In genomic region chr3:71728632-71729342, GRCh38 we compare ENCODE assay signal across 13 cellular contexts. TPM values are rescaled to one million over a fixed set of nuclear protein-coding genes. Genes with fewer than 3 reads are reported as not detected.
DNase-seq lines count a peak whose midpoint lies in the region; ATAC-seq and TF ChIP-seq lines count a peak whose summit lies in the region.
"Had no signal": no experiment of that assay in that cellular context is flagged by ENCODE, and none has a peak within 500 bp of the region (broad histone marks: within the 10 kb centered on the region; RNA-seq: fewer than 3 reads in every experiment).

No MANE protein-coding gene starts in this region.

- H3K9me3 Mint-ChIP-seq in CD8-positive, alpha-beta T cell = no peaks in the 10 kb centered on the region
- H3K9me3 Mint-ChIP-seq in GM23338 = no peaks in the 10 kb centered on the region; the same call in 2 of the 3 replicates
- no peaks in the 10 kb centered on the region for H3K9me3 Mint-ChIP-seq in natural killer cell treated with Interleukin-12 subunit alpha and Interleukin-12 subunit beta and Interleukin-15 and Interleukin-18, amount 100 ng/mL, for 72 hours
- H3K9me3 Mint-ChIP-seq: activated naive CD4-positive, alpha-beta T cell treated with anti-CD3 and anti-CD28 coated beads, Interleukin-2, amount 50 U/mL, for 72 hours; mesothelial cell of epicardium had no signal

- peaks cover 3% of the 10 kb centered on the region; the same call in 1 of the 2 replicates for H3K79me2 ChIP-seq in GM23338 (replicated peaks; ENCODE audit: insufficient read depth)
- H3K79me2 ChIP-seq in OCI-LY7 (ENCODE audit: insufficient read depth, low read depth, low read length) = no peaks in the 10 kb centered on the region

- peak overlapping the region; percentile 52 for H3K27ac Mint-ChIP-seq in CD8-positive, alpha-beta T cell
- no peak overlapping the region for H3K27ac Mint-ChIP-seq in GM23338
- peak overlapping the region in 1 of 2 donors; percentile 32 for H3K27ac Mint-ChIP-seq in natural killer cell treated with Interleukin-12 subunit alpha and Interleukin-12 subunit beta and Interleukin-15 and Interleukin-18, amount 100 ng/mL, for 72 hours
- H3K27ac Mint-ChIP-seq: activated naive CD4-positive, alpha-beta T cell treated with anti-CD3 and anti-CD28 coated beads, Interleukin-2, amount 50 U/mL, for 72 hours; mesothelial cell of epicardium had no signal

- no peak for ATAC-seq in CD8-positive, alpha-beta T cell
- ATAC-seq in GM23338 (peak; percentile 24), HG03442 (IDR thresholded peaks at IDR 0.05; ENCODE audit: unreplicated experiment) (no peak)
- ATAC-seq in natural killer cell treated with Interleukin-12 subunit alpha and Interleukin-12 subunit beta and Interleukin-15 and Interleukin-18, amount 100 ng/mL, for 72 hours = no peak
- ATAC-seq: activated naive CD4-positive, alpha-beta T cell treated with anti-CD3 and anti-CD28 coated beads, Interleukin-2, amount 50 U/mL, for 72 hours had no signal

- WGBS in iPS DF 6.9 (ENCODE audit: insufficient coverage, insufficient read length) = no CpG with 5 or more reads among the region's 4 CpGs

- H3K4me2 ChIP-seq in GM23338 (peak overlapping the region; percentile 29; the same call in 1 of the 2 replicates), OCI-LY7 (ENCODE audit: low read length) (no peak overlapping the region)

- DNase-seq in CD8-positive, alpha-beta T cell = peak in 1 of 7 experiments; percentile 37
- DNase-seq in GM23338 (ENCODE audit: low spot score) (peak; percentile 96), OCI-LY7 (ENCODE audit: low spot score) (peak; percentile 5), iPS DF 6.9 (ENCODE audit: low read depth, low spot score) (peak; percentile 75), GM20000 (ENCODE audit: low spot score) (no peak), amniotic stem cell (lab: John Stamatoyannopoulos, UW) (no peak)
- DNase-seq in natural killer cell treated with Interleukin-12 subunit alpha and Interleukin-12 subunit beta and Interleukin-15 and Interleukin-18, amount 100 ng/mL, for 72 hours (ENCODE audit: low spot score) = no peak
- DNase-seq: esophagus squamous epithelium; NCI-H510A treated with DMSO at 0.1 percent for 48 hours; stimulated activated CD4-positive, alpha-beta T cell treated with anti-CD3 and anti-CD28 coated beads, Interleukin-12 subunit alpha, Interleukin-12 subunit beta, amount 100 ng/mL, for 4 hours had no signal

- intact Hi-C loops in CD8-positive, alpha-beta T cell (cut with DNase I, micrococcal nuclease) = loop anchor here (1.0 to 10.0 kb wide), 10 partner anchors 18 to 1266 kb away; partner anchors contain the start of genes FOXP1 (in 1 of the 2) and PPP4R2 (in 1 of the 2)
- intact Hi-C loops in OCI-LY7 (cut with micrococcal nuclease; ENCODE audit: unreplicated experiment) = no loop called here

- H3K27me3 Mint-ChIP-seq in CD8-positive, alpha-beta T cell (ENCODE audit: low read depth) = no peaks in the 10 kb centered on the region
- H3K27me3 Mint-ChIP-seq in GM23338 (ENCODE audit: insufficient read depth, low read depth, poor library complexity) = peaks cover 28% of the 10 kb centered on the region
- H3K27me3 Mint-ChIP-seq in natural killer cell treated with Interleukin-12 subunit alpha and Interleukin-12 subunit beta and Interleukin-15 and Interleukin-18, amount 100 ng/mL, for 72 hours = no peaks in the 10 kb centered on the region

- POLR2A ChIA-PET in CD8-positive, alpha-beta T cell (lab: Charles Lee) = interaction anchor here (1.5 kb wide), 1 partner anchor 10 kb away, joined by 5 read pairs; no protein-coding TSS in a partner anchor
- POLR2A ChIA-PET in OCI-LY7 (lab: Charles Lee) = no interaction called here

- H3K27ac ChIP-seq in CD8-positive, alpha-beta T cell (ENCODE audit: low read depth, low read length) = no peak overlapping the region
- H3K27ac ChIP-seq in GM23338 (ENCODE audit: low read depth) (peak overlapping the region; percentile 77), OCI-LY7 (ENCODE audit: low read depth, low read length, poor library complexity, severe bottlenecking) (no peak overlapping the region), iPS DF 6.9 (ENCODE audit: low read length) (no peak overlapping the region)
- H3K27ac ChIP-seq: esophagus squamous epithelium had no signal

- H2AFZ ChIP-seq in GM23338 (no peak overlapping the region), OCI-LY7 (ENCODE audit: low read length) (no peak overlapping the region)

- BruUV-seq in OCI-LY7 (replicated peaks; lab: Mats Ljungman, UMichigan) = no TSS peak

- H3K4me3 Mint-ChIP-seq in CD8-positive, alpha-beta T cell = no peak overlapping the region
- H3K4me3 Mint-ChIP-seq in GM23338 = no peak overlapping the region
- H3K4me3 Mint-ChIP-seq in natural killer cell treated with Interleukin-12 subunit alpha and Interleukin-12 subunit beta and Interleukin-15 and Interleukin-18, amount 100 ng/mL, for 72 hours = no peak overlapping the region
- H3K4me3 Mint-ChIP-seq: mesothelial cell of epicardium had no signal

- H4K20me1 ChIP-seq in GM23338 (replicated peaks; ENCODE audit: insufficient read depth) = peaks cover 2% of the 10 kb centered on the region; the same call in 1 of the 2 replicates
- no peaks in the 10 kb centered on the region for H4K20me1 ChIP-seq in OCI-LY7 (ENCODE audit: insufficient read depth, low read length)

- H3K36me3 Mint-ChIP-seq in CD8-positive, alpha-beta T cell = peaks cover 11% of the 10 kb centered on the region
- no peaks in the 10 kb centered on the region; the same call in 2 of the 3 replicates for H3K36me3 Mint-ChIP-seq in GM23338 (ENCODE audit: low read depth)
- peaks cover 5% of the 10 kb centered on the region for H3K36me3 Mint-ChIP-seq in natural killer cell treated with Interleukin-12 subunit alpha and Interleukin-12 subunit beta and Interleukin-15 and Interleukin-18, amount 100 ng/mL, for 72 hours
- H3K36me3 Mint-ChIP-seq: mesothelial cell of epicardium had no signal

- CTCF ChIA-PET in CD8-positive, alpha-beta T cell (lab: Charles Lee) = interaction anchor here (0.6 to 13.3 kb wide), 18 partner anchors 8 to 1265 kb away, joined by 3 to 105 read pairs (median 5); partner anchors contain the start of gene GPR27
- CTCF ChIA-PET in OCI-LY7 (lab: Charles Lee; ENCODE audit: unreplicated experiment) = interaction anchor here (0.6 kb wide), 2 partner anchors 42 to 487 kb away, joined by 3 to 4 read pairs; no protein-coding TSS in a partner anchor

- TF ChIP-seq CTCF in CD8-positive, alpha-beta T cell (IDR thresholded peaks at IDR 0.05) = no peak
- TF ChIP-seq CTCF in GM23338 (conservative IDR thresholded peaks at IDR 0.05; ENCODE audit: low read depth in 2 of 2) (no peak), OCI-LY7 (conservative IDR thresholded peaks at IDR 0.05; ENCODE audit: low read length) (no peak), GM20000 (IDR thresholded peaks at IDR 0.05; ENCODE audit: extremely low read depth, missing control alignments) (no peak)

- H3K36me3 ChIP-seq in CD8-positive, alpha-beta T cell (ENCODE audit: insufficient read depth, low read length) = no peaks in the 10 kb centered on the region
- H3K36me3 ChIP-seq in GM23338 (ENCODE audit: insufficient read depth) (no peaks in the 10 kb centered on the region), OCI-LY7 (ENCODE audit: insufficient read depth, low read length) (no peaks in the 10 kb centered on the region), iPS DF 6.9 (ENCODE audit: control insufficient read depth, insufficient read depth, low read length) (no peaks in the 10 kb centered on the region; the same call in 1 of the 2 replicates)
- H3K36me3 ChIP-seq: esophagus squamous epithelium had no signal

- no peaks in the 10 kb centered on the region for H3K27me3 ChIP-seq in CD8-positive, alpha-beta T cell (ENCODE audit: insufficient read depth, low read length)
- peaks cover 20% of the 10 kb centered on the region for H3K27me3 ChIP-seq in GM23338 (ENCODE audit: insufficient read depth)
- peaks cover 3% of the 10 kb centered on the region; the same call in 1 of the 2 replicates for H3K27me3 ChIP-seq in iPS DF 6.9 (ENCODE audit: control insufficient read depth, insufficient read depth, low read length)
- H3K27me3 ChIP-seq: esophagus squamous epithelium had no signal

- peaks cover 50% of the 10 kb centered on the region for H3K4me1 Mint-ChIP-seq in CD8-positive, alpha-beta T cell (ENCODE audit: low read depth)
- H3K4me1 Mint-ChIP-seq in GM23338 = peaks cover 46% of the 10 kb centered on the region
- H3K4me1 Mint-ChIP-seq in natural killer cell treated with Interleukin-12 subunit alpha and Interleukin-12 subunit beta and Interleukin-15 and Interleukin-18, amount 100 ng/mL, for 72 hours (ENCODE audit: low read depth in 2 of 2) = peaks cover 25 to 40% of the 10 kb centered on the region in 2 donors

- 0 out of 2 replicates have a peak, but pooled peaks cover 10% of the 10 kb centered on the region for H3F3A ChIP-seq in GM23338 (replicated peaks; ENCODE audit: low read depth)

- H3K9me2 ChIP-seq in GM23338 (ENCODE audit: insufficient read depth) (no peaks in the 10 kb centered on the region), OCI-LY7 (ENCODE audit: insufficient read depth, low read length) (no peaks in the 10 kb centered on the region)

- H3K4me1 ChIP-seq in CD8-positive, alpha-beta T cell (ENCODE audit: insufficient read depth, low read length) = peaks cover 28% of the 10 kb centered on the region
- peaks cover 29% of the 10 kb centered on the region for H3K4me1 ChIP-seq in GM23338 (ENCODE audit: insufficient read depth)
- no peaks in the 10 kb centered on the region for H3K4me1 ChIP-seq in OCI-LY7 (ENCODE audit: insufficient read depth, low read length, poor library complexity, severe bottlenecking)
- H3K4me1 ChIP-seq in iPS DF 6.9 (ENCODE audit: control insufficient read depth, insufficient read depth, low read length) = peaks cover 4% of the 10 kb centered on the region; the same call in 1 of the 2 replicates

- no peak overlapping the region for H3K4me3 ChIP-seq in CD8-positive, alpha-beta T cell (ENCODE audit: low read depth, low read length)
- H3K4me3 ChIP-seq in GM23338 (no peak overlapping the region; the same call in 1 of the 2 replicates), OCI-LY7 (ENCODE audit: low read depth, low read length, poor library complexity, severe bottlenecking) (no peak overlapping the region), iPS DF 6.9 (ENCODE audit: low read length) (no peak overlapping the region)
- H3K4me3 ChIP-seq: esophagus squamous epithelium had no signal

- H3K9me3 ChIP-seq in CD8-positive, alpha-beta T cell (ENCODE audit: low read length) = no peaks in the 10 kb centered on the region
- H3K9me3 ChIP-seq in OCI-LY7 (ENCODE audit: low read length) = no peaks in the 10 kb centered on the region
- H3K9me3 ChIP-seq in iPS DF 6.9 (ENCODE audit: control insufficient read depth, insufficient read depth, low read length) = no peaks in the 10 kb centered on the region
- H3K9me3 ChIP-seq: esophagus squamous epithelium had no signal

RNA-seq across cellular contexts. Expression of gene EIF4E3, which starts 3.6 kb away (rescaled TPM):
- total RNA-seq in CD8-positive, alpha-beta T cell = 10 to 100 TPM; 33.0 to 34.5 TPM
- total RNA-seq in GM23338 (2014; rRNA removed; shearing (Covaris generic)) = 9.7 and 14.4 TPM in 2 replicates
- polyA plus RNA-seq in GM23338 (2016; fragmentation: Nextera tagmentation; extraction: Ambion mirVana) = 5.8 and 6.0 TPM in 2 replicates
- total RNA-seq in OCI-LY7 (2014; rRNA removed; shearing (Covaris generic)) = not detected in 2 replicates
- total RNA-seq in OCI-LY7 (2022) = not detected in 2 replicates
- 10 to 100 TPM; 20.4 to 24.0 TPM for total RNA-seq in natural killer cell treated with Interleukin-12 subunit alpha and Interleukin-12 subunit beta and Interleukin-15 and Interleukin-18, amount 100 ng/mL, for 72 hours

RNA-seq across cellular contexts. Expression of gene GPR27, which starts 24.9 kb away (rescaled TPM):
- total RNA-seq in CD8-positive, alpha-beta T cell = under 1 TPM; 0.28 to 0.30 TPM
- 11.3 and 11.8 TPM in 2 replicates for total RNA-seq in GM23338 (2014; rRNA removed; shearing (Covaris generic))
- 7.8 and 9.5 TPM in 2 replicates for polyA plus RNA-seq in GM23338 (2016; fragmentation: Nextera tagmentation; extraction: Ambion mirVana)
- not detected in 2 replicates for total RNA-seq in OCI-LY7 (2014; rRNA removed; shearing (Covaris generic))
- total RNA-seq in OCI-LY7 (2022) = not detected in 2 replicates
- 1 to 10 TPM in 1 of 2 donors, not detected in 1; 4.5 TPM for total RNA-seq in natural killer cell treated with Interleukin-12 subunit alpha and Interleukin-12 subunit beta and Interleukin-15 and Interleukin-18, amount 100 ng/mL, for 72 hours

RNA-seq across cellular contexts. Expression of gene PROK2, which starts 56.2 kb away (rescaled TPM):
- total RNA-seq in CD8-positive, alpha-beta T cell = under 1 TPM; 0.33 to 0.43 TPM
- total RNA-seq in GM23338 (2014; rRNA removed; shearing (Covaris generic)) = 0.89 and 2.1 TPM in 2 replicates
- 2.3 and 3.1 TPM in 2 replicates for polyA plus RNA-seq in GM23338 (2016; fragmentation: Nextera tagmentation; extraction: Ambion mirVana)
- not detected in 2 replicates for total RNA-seq in OCI-LY7 (2014; rRNA removed; shearing (Covaris generic))
- not detected in 2 replicates for total RNA-seq in OCI-LY7 (2022)
- total RNA-seq in natural killer cell treated with Interleukin-12 subunit alpha and Interleukin-12 subunit beta and Interleukin-15 and Interleukin-18, amount 100 ng/mL, for 72 hours = 1 to 10 TPM in 1 of 2 donors, not detected in 1; 7.2 TPM
- total RNA-seq: activated naive CD4-positive, alpha-beta T cell treated with anti-CD3 and anti-CD28 coated beads, Interleukin-2, amount 50 U/mL, for 72 hours; mesothelial cell of epicardium had no signal

Comparison
In these comparisons a context has a peak if more than half of its experiments do, and no peak if none do; other contexts are left out.
1. DNase-seq: peak in GM23338 (single experiment), OCI-LY7 (single experiment) and iPS DF 6.9 (single experiment); none in natural killer cell treated with Interleukin-12 subunit alpha and Interleukin-12 subunit beta and Interleukin-15 and Interleukin-18, amount 100 ng/mL, for 72 hours (single experiment), GM20000 (single experiment) and amniotic stem cell (single experiment).
2. RNA of gene EIF4E3, which starts 3.6 kb away (total RNA-seq): 33.0 to 34.5 TPM in CD8-positive, alpha-beta T cell, 20.4 to 24.0 TPM in natural killer cell treated with Interleukin-12 subunit alpha and Interleukin-12 subunit beta and Interleukin-15 and Interleukin-18, amount 100 ng/mL, for 72 hours and 9.7 to 14.4 TPM in GM23338; not detected in OCI-LY7; every median in the first group is over 10 times any median in the second.